ENCODE assay signal across 22 cellular contexts in the genomic region with DNA sequence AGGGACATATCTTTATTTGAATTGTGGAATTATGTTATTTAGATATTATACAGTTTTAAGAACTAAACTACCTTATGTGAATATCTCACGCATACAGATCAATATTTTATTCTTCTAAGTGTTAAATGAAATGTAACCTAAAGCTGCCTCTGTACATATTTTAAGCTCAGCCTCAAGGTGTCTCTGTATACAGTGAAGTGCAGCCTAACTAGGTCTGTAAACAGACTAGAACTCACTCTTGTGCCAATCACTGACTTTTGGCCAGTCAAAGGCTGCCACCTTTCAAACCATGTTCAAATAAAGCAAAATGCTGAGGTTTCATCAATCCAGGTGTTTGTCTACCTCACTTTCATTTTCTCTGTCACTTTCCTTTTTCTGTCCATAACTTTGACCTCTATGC.
A peak's percentile ranks its signal among the peaks of the same experiment; 100 is the strongest.
DNase-seq lines count a peak whose midpoint lies in the region; ATAC-seq, FAIRE-seq and TF ChIP-seq lines count a peak whose summit lies in the region.
"Had no signal": no experiment of that assay in that cellular context is flagged by ENCODE, and none has a peak within 500 bp of the region (broad histone marks: within the 10 kb centered on the region; RNA-seq: fewer than 3 reads in every experiment).

No MANE protein-coding gene starts in this region.

- FAIRE-seq in pancreas (lab: Jason Lieb, UNC) (no peak), HepG2 (lab: Jason Lieb, UNC) (no peak)
- FAIRE-seq: GM12878, GM18507 had no signal

- ATAC-seq in RWPE2 (ENCODE audit: low read depth) (peak; percentile 61), pancreas (peak in 3 of 4 donors; percentile 37 to 73 (median 60)), HepG2 (no peak)
- ATAC-seq: GM12878, GM23338, HCT116 had no signal

- no peaks in the 10 kb centered on the region for H3K79me1 ChIP-seq in H9 (ENCODE audit: insufficient read depth, low read depth, low read length, poor library complexity, severe bottlenecking)

- no peak overlapping the region for H3K4me3 Mint-ChIP-seq in H9
- H3K4me3 Mint-ChIP-seq: CD4-positive, alpha-beta T cell; GM23338; T-helper 1 cell treated with Interleukin-12 subunit alpha and Interleukin-12 subunit beta and Interleukin-4 antibody, amounts not matched to agents 30 μg/mL and 1 μg/mL, for 36 hours had no signal

- no peak overlapping the region for H3K23ac ChIP-seq in H9 (ENCODE audit: insufficient read length, low read depth, low read length)

- no peaks in the 10 kb centered on the region for H3K9me3 Mint-ChIP-seq in H9
- H3K9me3 Mint-ChIP-seq: CD4-positive, alpha-beta T cell; GM23338; T-helper 1 cell treated with Interleukin-12 subunit alpha and Interleukin-12 subunit beta and Interleukin-4 antibody, amounts not matched to agents 30 μg/mL and 1 μg/mL, for 36 hours had no signal

- H2BK12ac ChIP-seq in H9 (ENCODE audit: insufficient read length, low read depth, low read length): no peak overlapping the region

- H3K4me3 ChIP-seq in OCI-LY3 (ENCODE audit: low read length) (no peak overlapping the region), RWPE2 (ENCODE audit: severe bottlenecking) (no peak overlapping the region), pancreas (no peak overlapping the region), HepG2 (replicated peaks in 1 of 3; ENCODE audit: insufficient read depth in 1 of 3, low read depth in 2 of 3, low read length in 3 of 3) (no peak overlapping the region)
- H3K4me3 ChIP-seq: GM12878, GM23338, SJCRH30 had no signal

- no peak overlapping the region for H3K27ac Mint-ChIP-seq in H9
- H3K27ac Mint-ChIP-seq: CD4-positive, alpha-beta T cell; GM23338; T-helper 1 cell treated with Interleukin-12 subunit alpha and Interleukin-12 subunit beta and Interleukin-4 antibody, amounts not matched to agents 30 μg/mL and 1 μg/mL, for 36 hours had no signal

- in situ Hi-C loops in HepG2 (cut with HindIII; ENCODE audit: extremely low pct_ligation_motif_present, low pct_unique_long_range_greater_than_20kb): no loop called here

- no peak overlapping the region for H2BK5ac ChIP-seq in H9 (ENCODE audit: insufficient read length, low read length)

- H3K23me2 ChIP-seq in H9 (ENCODE audit: insufficient read length, low read depth, low read length, poor library complexity, severe bottlenecking): no peaks in the 10 kb centered on the region

- no peak for TF ChIP-seq EP300 in HepG2 (IDR thresholded peaks at IDR 0.05; ENCODE audit: low read depth in 2 of 2, low read length in 2 of 2)
- no peak for TF ChIP-seq EP300 in HepG2 (CRISPR knock-in tag; IDR thresholded peaks at IDR 0.05; ENCODE audit: borderline replicate concordance)

- POLR2A ChIA-PET in HepG2 (lab: Yijun Ruan, JAX): no interaction called here

- CTCF ChIA-PET in HepG2 (lab: Yijun Ruan, JAX; ENCODE audit: low intra/inter-chr PET ratio, low total read pairs): no interaction called here

- H3K14ac ChIP-seq in H9 (ENCODE audit: insufficient read depth, low read length): no peak overlapping the region

- no peak overlapping the region for H2AK5ac ChIP-seq in H9 (ENCODE audit: insufficient read length, low read length)

- H3K9ac ChIP-seq in OCI-LY3 (ENCODE audit: low read length): no peak overlapping the region
- H3K9ac ChIP-seq in H9 (ENCODE audit: extremely low read depth, insufficient read length, low read length): no peak overlapping the region
- H3K9ac ChIP-seq in HepG2 (ENCODE audit: insufficient read depth, low read depth, low read length): no peak overlapping the region

- TF ChIP-seq CTCF in OCI-LY3 (IDR thresholded peaks at IDR 0.05; ENCODE audit: low read depth, low read length): peak; percentile 9; the same call in 1 of the 2 replicates
- peak; percentile 24 for TF ChIP-seq CTCF in RWPE2 (IDR thresholded peaks at IDR 0.05; ENCODE audit: poor library complexity, severe bottlenecking)
- TF ChIP-seq CTCF in pancreas (IDR thresholded peaks at IDR 0.05): no peak
- TF ChIP-seq CTCF in H9 (conservative IDR thresholded peaks at IDR 0.05): no peak
- TF ChIP-seq CTCF in HepG2 (CRISPR knock-in tag; IDR thresholded peaks at IDR 0.05): no peak

- no peak for TF ChIP-seq POLR2A in HepG2 (IDR thresholded peaks at IDR 0.05; ENCODE audit: insufficient read depth in 1 of 2, low read depth in 2 of 2, low read length in 2 of 2)

- H3K27ac ChIP-seq in OCI-LY3 (ENCODE audit: low read length) (no peak overlapping the region), RWPE2 (ENCODE audit: poor library complexity, severe bottlenecking) (no peak overlapping the region), pancreas (no peak overlapping the region), H9 (ENCODE audit: insufficient read length, low read depth, low read length) (no peak overlapping the region), HepG2 (ENCODE audit: extremely low read length, insufficient read depth, low read length) (no peak overlapping the region)
- H3K27ac ChIP-seq: SJCRH30 had no signal

- no TSS peak for BruUV-seq in HepG2 (replicated peaks; lab: Mats Ljungman, UMichigan)

- H3K27me3 ChIP-seq in OCI-LY3 (ENCODE audit: low read depth, low read length) (no peaks in the 10 kb centered on the region), RWPE2 (ENCODE audit: insufficient read depth, poor library complexity, severe bottlenecking) (no peaks in the 10 kb centered on the region), pancreas (no peaks in the 10 kb centered on the region), H9 (ENCODE audit: insufficient read depth, low read length) (no peaks in the 10 kb centered on the region), HepG2 (ENCODE audit: control insufficient read depth in 1 of 2, insufficient read depth in 2 of 2, low read length in 2 of 2) (no peaks in the 10 kb centered on the region)
- H3K27me3 ChIP-seq: BE2C, SJCRH30 had no signal

- intact Hi-C loops in pancreas (cut with DNase I) (no loop called here), HepG2 (cut with micrococcal nuclease; ENCODE audit: unreplicated experiment) (no loop called here)

- no peak overlapping the region for H3T11ph ChIP-seq in H9 (ENCODE audit: low read length)

- H2BK120ac ChIP-seq in H9 (ENCODE audit: low read depth, low read length, poor library complexity, severe bottlenecking): no peak overlapping the region

- H3K4ac ChIP-seq in H9 (ENCODE audit: low read depth, low read length): no peak overlapping the region

- peaks cover 0 to 9% of the 10 kb centered on the region in 2 experiments; a peak in 1 of 4 replicates for H3K4me1 Mint-ChIP-seq in H9
- H3K4me1 Mint-ChIP-seq: GM23338 had no signal

- no peak overlapping the region for H2BK15ac ChIP-seq in H9 (ENCODE audit: low read depth, low read length)

- no peaks in the 10 kb centered on the region for H3K27me3 Mint-ChIP-seq in H9 (ENCODE audit: low read depth)
- H3K27me3 Mint-ChIP-seq: CD4-positive, alpha-beta T cell had no signal

- H4K20me1 ChIP-seq in OCI-LY3 (ENCODE audit: insufficient read depth, low read length) (no peaks in the 10 kb centered on the region), H9 (ENCODE audit: control insufficient read depth, insufficient read depth, insufficient read length) (no peaks in the 10 kb centered on the region), HepG2 (ENCODE audit: insufficient read depth, low read length) (no peaks in the 10 kb centered on the region)

- H4K8ac ChIP-seq in H9 (replicated peaks; ENCODE audit: insufficient read length, low read depth, low read length): no peak overlapping the region

- H4K5ac ChIP-seq in H9 (ENCODE audit: insufficient read length, low read depth, low read length): no peak overlapping the region

- H2AFZ ChIP-seq in OCI-LY3 (ENCODE audit: low read depth, low read length) (no peak overlapping the region), H9 (ENCODE audit: low read length) (no peak overlapping the region), HepG2 (ENCODE audit: low read length) (no peak overlapping the region)
- H2AFZ ChIP-seq: GM23338 had no signal

- no peak overlapping the region for H2BK20ac ChIP-seq in H9 (ENCODE audit: low read depth, low read length, poor library complexity, severe bottlenecking)

- H3K4me1 ChIP-seq in OCI-LY3 (ENCODE audit: low read length) (no peaks in the 10 kb centered on the region), RWPE2 (ENCODE audit: insufficient read depth, poor library complexity, severe bottlenecking) (no peaks in the 10 kb centered on the region), pancreas (no peaks in the 10 kb centered on the region), H9 (ENCODE audit: insufficient read depth, low read length) (no peaks in the 10 kb centered on the region), HepG2 (ENCODE audit: insufficient read depth, low read length) (no peaks in the 10 kb centered on the region)
- H3K4me1 ChIP-seq: BE2C, Caco-2, SJCRH30 had no signal

- 40 to 48% methylated on average over 1 of the region's 1 CpG for WGBS in pancreas, 2 donors
- WGBS in H9 (ENCODE audit: extremely low coverage, insufficient read length, low lambda C conversion rate): no CpG with 5 or more reads among the region's 1 CpG
- WGBS in HepG2 (ENCODE audit: low lambda C conversion rate): 71% methylated on average over 1 of the region's 1 CpG

- H4K91ac ChIP-seq in H9 (ENCODE audit: insufficient read length, low read depth, low read length): no peak overlapping the region

- no peaks in the 10 kb centered on the region for H3K79me2 ChIP-seq in OCI-LY3 (ENCODE audit: low read length)
- no peaks in the 10 kb centered on the region for H3K79me2 ChIP-seq in H9 (ENCODE audit: insufficient read depth, low read length)
- no peaks in the 10 kb centered on the region for H3K79me2 ChIP-seq in HepG2 (ENCODE audit: insufficient read depth, low read length)

- no peak overlapping the region for H3K18ac ChIP-seq in H9 (ENCODE audit: insufficient read length, low read depth, low read length)

- H3K36me3 ChIP-seq in OCI-LY3 (replicated peaks; ENCODE audit: low read depth, low read length) (no peaks in the 10 kb centered on the region), RWPE2 (ENCODE audit: low read depth) (no peaks in the 10 kb centered on the region), pancreas (no peaks in the 10 kb centered on the region), HepG2 (replicated peaks in 1 of 2; ENCODE audit: control insufficient read depth in 1 of 2, insufficient read depth in 2 of 2, low read length in 2 of 2) (no peaks in the 10 kb centered on the region)
- H3K36me3 ChIP-seq: BE2C, SJCRH30 had no signal

- H3K4me2 ChIP-seq in OCI-LY3 (ENCODE audit: low read length): no peak overlapping the region
- no peak overlapping the region for H3K4me2 ChIP-seq in H9 (ENCODE audit: insufficient read depth, insufficient read length, low read length)
- H3K4me2 ChIP-seq in HepG2 (ENCODE audit: low read depth, low read length): no peak overlapping the region
- H3K4me2 ChIP-seq: GM23338 had no signal

- no peak overlapping the region for H3K56ac ChIP-seq in H9 (ENCODE audit: insufficient read length, low read depth, low read length)

- DNase-seq in NCI-H748 (lab: John Stamatoyannopoulos, UW; ENCODE audit: unreplicated experiment) (peak; percentile 4), NCI-H748 treated with DMSO at 0.1 percent for 48 hours (lab: John Stamatoyannopoulos, UW) (no peak), RWPE2 (ENCODE audit: low spot score) (no peak), pancreas (no peak), EL (no peak), H9 (no peak), HepG2 (ENCODE audit: low spot score) (no peak)
- DNase-seq: BE2C; Caco-2; CD4-positive, alpha-beta T cell; DMS153; KG1; NCI-H1417 treated with DMSO at 0.1 percent for 48 hours; NCI-H2029; NCI-H774; SJCRH30 had no signal

- TF ChIP-seq RAD21 in HepG2 (CRISPR knock-in tag; IDR thresholded peaks at IDR 0.05): no peak

- no peaks in the 10 kb centered on the region for H3K9me3 ChIP-seq in OCI-LY3 (ENCODE audit: insufficient read depth, low read length)
- H3K9me3 ChIP-seq in RWPE2 (ENCODE audit: severe bottlenecking): no peaks in the 10 kb centered on the region
- no peaks in the 10 kb centered on the region for H3K9me3 ChIP-seq in pancreas
- H3K9me3 ChIP-seq in H9 (ENCODE audit: control insufficient read depth, low read depth, low read length): no peaks in the 10 kb centered on the region
- no peaks in the 10 kb centered on the region; the same call in 1 of the 2 replicates for H3K9me3 ChIP-seq in HepG2 (ENCODE audit: low read length)
- H3K9me3 ChIP-seq: BE2C, Caco-2, SJCRH30 had no signal

- H3K36me3 Mint-ChIP-seq in H9 (ENCODE audit: insufficient read depth in 1 of 3, low read depth in 3 of 3): no peaks in the 10 kb centered on the region

Comparison
In these comparisons a context has a peak if more than half of its experiments do, and no peak if none do; other contexts are left out.
1. CTCF ChIP-seq: peak in OCI-LY3 (single experiment) and RWPE2 (single experiment); none in pancreas (0 of 4), H9 (single experiment) and HepG2 (single experiment).